25 cellular contexts compared by ENCODE assay signal in genomic region chr22:49032821-49033220, GRCh38.
"Had no signal": no experiment of that assay in that cellular context is flagged by ENCODE, and none has a peak within 500 bp of the region (broad histone marks: within the 10 kb centered on the region; RNA-seq: fewer than 3 reads in every experiment).

No MANE protein-coding gene starts in this region.

- H3K27ac Mint-ChIP-seq: immature natural killer cell; naive thymus-derived CD8-positive, alpha-beta T cell; nephron; stimulated activated memory B cell treated with anti-CD40 and anti-IgM and Interleukin-4, amounts not matched to agents 10 μg/mL and 1 μg/mL and 100 μg/mL, for 72 hours had no signal

- ATAC-seq: heart left ventricle; naive thymus-derived CD8-positive, alpha-beta T cell; pancreas; right cardiac atrium; sciatic nerve; stimulated activated memory B cell treated with anti-CD40 and anti-IgM and Interleukin-4, amounts not matched to agents 10 μg/mL and 1 μg/mL and 100 μg/mL, for 72 hours; stimulated activated naive CD8-positive, alpha-beta T cell treated with anti-CD3 and anti-CD28 coated beads, Interleukin-15, Interleukin-2, amounts not matched to agents 100 U/mL and 50 U/mL, for 24 hours had no signal

- H3K36me3 Mint-ChIP-seq: immature natural killer cell; naive thymus-derived CD8-positive, alpha-beta T cell; stimulated activated memory B cell treated with anti-CD40 and anti-IgM and Interleukin-4, amounts not matched to agents 10 μg/mL and 1 μg/mL and 100 μg/mL, for 72 hours had no signal

- H3K4me3 ChIP-seq: heart left ventricle, left ventricle myocardium inferior, lung, pancreas, prostate gland, skin epidermis, stomach, thoracic aorta, tibial artery, vagina had no signal

- DNase-seq: hypothalamus; immature natural killer cell; left ventricle myocardium inferior; midbrain; naive thymus-derived CD8-positive, alpha-beta T cell; nucleus accumbens; retina; stimulated activated CD4-positive, alpha-beta T cell treated with anti-CD3 and anti-CD28 coated beads, Interleukin-1b, Interleukin-23, amount 100 ng/mL, for 48 hours; stimulated activated CD4-positive, alpha-beta T cell treated with anti-CD3 and anti-CD28 coated beads, Interleukin-2, amount 100 ng/mL, for 48 hours; stimulated activated CD4-positive, alpha-beta T cell treated with anti-CD3 and anti-CD28 coated beads, Interleukin-4, amount 100 ng/mL, for 4 hours; stimulated activated CD8-positive, alpha-beta memory T cell treated with anti-CD3 and anti-CD28 coated beads, Interleukin-4, amount 100 ng/mL, for 48 hours; stimulated activated naive CD8-positive, alpha-beta T cell treated with anti-CD3 and anti-CD28 coated beads, Interleukin-15, Interleukin-2, amounts not matched to agents 100 U/mL and 50 U/mL, for 24 hours; stomach; tibial artery had no signal

- H3K4me1 ChIP-seq: heart left ventricle, left ventricle myocardium inferior, pancreas, prostate gland, stomach, tibial artery, vagina had no signal

- H3K27ac ChIP-seq: heart left ventricle, left ventricle myocardium inferior, pancreas, prostate gland, skin epidermis, stomach, thoracic aorta, tibial artery, vagina had no signal

- H3K9me3 ChIP-seq: heart left ventricle, left ventricle myocardium inferior, pancreas, prostate gland, stomach, thoracic aorta, tibial artery, vagina had no signal

- H3K36me3 ChIP-seq: heart left ventricle, left ventricle myocardium inferior, pancreas, prostate gland, stomach, thoracic aorta, tibial artery, vagina had no signal

- H3K4me1 Mint-ChIP-seq: immature natural killer cell; nephron; stimulated activated memory B cell treated with anti-CD40 and anti-IgM and Interleukin-4, amounts not matched to agents 10 μg/mL and 1 μg/mL and 100 μg/mL, for 72 hours had no signal

- H3K27me3 ChIP-seq: pancreas, vagina had no signal

- H3K4me3 Mint-ChIP-seq: immature natural killer cell; naive thymus-derived CD8-positive, alpha-beta T cell; nephron; stimulated activated memory B cell treated with anti-CD40 and anti-IgM and Interleukin-4, amounts not matched to agents 10 μg/mL and 1 μg/mL and 100 μg/mL, for 72 hours had no signal
